In genomic region chr10:61835069-61835908, GRCh38 we compare ENCODE assay signal across 8 cellular contexts.
DNase-seq lines count a peak whose midpoint lies in the region; ATAC-seq and TF ChIP-seq lines count a peak whose summit lies in the region.

No MANE protein-coding gene starts in this region.

- H3K27ac ChIP-seq in cardiac muscle cell = no peak overlapping the region
- no peak overlapping the region for H3K27ac ChIP-seq in WERI-Rb-1
- H3K27ac ChIP-seq in tibial nerve = peak overlapping the region in 3 of 4 donors; percentile 31 to 76 (median 66)

- TF ChIP-seq CTCF in cardiac muscle cell (IDR thresholded peaks at IDR 0.05; ENCODE audit: low read depth, low read length) (peak; percentile 53), WERI-Rb-1 (IDR thresholded peaks at IDR 0.05; ENCODE audit: low read depth, low read length) (peak; percentile 50; the same call in 1 of the 2 replicates), tibial nerve (IDR thresholded peaks at IDR 0.05) (peak in 4 of 5 experiments; percentile 11 to 31 (median 18))

- H3K27me3 ChIP-seq in cardiac muscle cell (no peaks in the 10 kb centered on the region), WERI-Rb-1 (ENCODE audit: insufficient read depth, low read depth, severe bottlenecking) (no peaks in the 10 kb centered on the region), tibial nerve (no peaks in the 10 kb centered on the region)

- intact Hi-C loops in cardiac septum (cut with DNase I) = no loop called here

- H3K36me3 ChIP-seq in cardiac muscle cell (no peaks in the 10 kb centered on the region), WERI-Rb-1 (no peaks in the 10 kb centered on the region), tibial nerve (no peaks in the 10 kb centered on the region)

- H3K4me1 ChIP-seq in cardiac muscle cell (ENCODE audit: low read depth) = no peaks in the 10 kb centered on the region
- peaks cover 0 to 35% (median 11%) of the 10 kb centered on the region in 4 donors for H3K4me1 ChIP-seq in tibial nerve

- H3K4me3 ChIP-seq in cardiac muscle cell (no peak overlapping the region), WERI-Rb-1 (ENCODE audit: low read depth, low read length) (no peak overlapping the region), tibial nerve (no peak overlapping the region)

- ATAC-seq in HG03558 (IDR thresholded peaks at IDR 0.05; ENCODE audit: extremely low read depth, unreplicated experiment) = peak; percentile 70

- H3K9me3 ChIP-seq in cardiac muscle cell (ENCODE audit: low read depth) (no peaks in the 10 kb centered on the region), WERI-Rb-1 (ENCODE audit: severe bottlenecking) (no peaks in the 10 kb centered on the region), tibial nerve (no peaks in the 10 kb centered on the region)

- 33% methylated on average over 8 of the region's 8 CpGs for WGBS in tibial nerve, 2 donors

- TF ChIP-seq POLR2A in tibial nerve (IDR thresholded peaks at IDR 0.05) = no peak

- DNase-seq in cardiac muscle cell (ENCODE audit: low read depth in 1 of 2, low spot score in 1 of 2) (peak; percentile 59 to 84), cardiac septum (ENCODE audit: low spot score) (no peak), WERI-Rb-1 (peak; percentile 15), iPS-NIHi7 (ENCODE audit: extremely low spot score) (peak; percentile 50), tibial nerve (ENCODE audit: low spot score in 2 of 2) (no peak), cerebellar nuclear complex (lab: John Stamatoyannopoulos, UW) (no peak), islet precursor cell (no peak)

- no peak for TF ChIP-seq EP300 in tibial nerve (IDR thresholded peaks at IDR 0.05)

Comparison
In these comparisons a context has a peak if more than half of its experiments do, and no peak if none do; other contexts are left out.
1. DNase-seq: peak in cardiac muscle cell (2 of 2), WERI-Rb-1 (single experiment) and iPS-NIHi7 (single experiment); none in cardiac septum (single experiment), tibial nerve (0 of 2), cerebellar nuclear complex (0 of 2) and islet precursor cell (single experiment).
2. H3K27ac ChIP-seq: peak in tibial nerve (3 of 4); none in cardiac muscle cell (single experiment) and WERI-Rb-1 (single experiment).
3. Peak in every context shown above with its lines, with median percentiles within 50 percentile points of each other: CTCF ChIP-seq.